In genomic region chr11:64489831-64490441, GRCh38 we compare ENCODE assay signal across 8 cellular contexts.
DNase-seq lines count a peak whose midpoint lies in the region; ATAC-seq and TF ChIP-seq lines count a peak whose summit lies in the region.

No MANE protein-coding gene starts in this region.

- H3K27me3 Mint-ChIP-seq in natural killer cell (ENCODE audit: low read depth in 2 of 2): peaks cover 21 to 49% of the 10 kb centered on the region in 2 donors

- H3K27ac Mint-ChIP-seq in natural killer cell: peak overlapping the region in 1 of 2 donors; percentile 54

- no peaks in the 10 kb centered on the region for H3K9me3 Mint-ChIP-seq in natural killer cell

- WGBS in thyroid gland, 2 donors: 23 to 34% methylated on average over 16 to 18 of the region's 26 CpGs

- TF ChIP-seq POLR2A in thyroid gland (IDR thresholded peaks at IDR 0.05): no peak

- H3K27ac ChIP-seq in 22Rv1 (no peak overlapping the region), thyroid gland (no peak overlapping the region)

- no peak overlapping the region for H3K4me3 Mint-ChIP-seq in natural killer cell

- peak; percentile 67 for TF ChIP-seq CTCF in 22Rv1 (IDR thresholded peaks at IDR 0.05)
- TF ChIP-seq CTCF in GM12874 (IDR thresholded peaks at IDR 0.05; ENCODE audit: insufficient read depth, low read depth, low read length): peak; percentile 86
- TF ChIP-seq CTCF in natural killer cell (IDR thresholded peaks at IDR 0.05): peak; percentile 50
- peak in 2 of 6 experiments; percentile 24 to 44 for TF ChIP-seq CTCF in thyroid gland (IDR thresholded peaks at IDR 0.05)

- H3K36me3 Mint-ChIP-seq in natural killer cell: no peaks in the 10 kb centered on the region

- H3K36me3 ChIP-seq in thyroid gland: no peaks in the 10 kb centered on the region

- H3K4me1 Mint-ChIP-seq in natural killer cell: peaks cover 9 to 18% of the 10 kb centered on the region in 2 donors

- intact Hi-C loops in natural killer cell (cut with micrococcal nuclease) (loop anchor here (1.0 to 5.0 kb wide), 2 partner anchors 163 to 232 kb away; partner anchors contain the start of gene NRXN2), thyroid gland (cut with DNase I) (no loop called here)

- ATAC-seq in esophagus mucosa (peak; percentile 84), natural killer cell (peak; percentile 49 to 74 (median 68)), GM21529 (IDR thresholded peaks at IDR 0.05; ENCODE audit: unreplicated experiment) (no peak)

- H3K4me1 ChIP-seq in thyroid gland: no peaks in the 10 kb centered on the region

- H3K9me3 ChIP-seq in thyroid gland: no peaks in the 10 kb centered on the region

- H3K4me3 ChIP-seq in thyroid gland (replicated peaks in 1 of 3): no peak overlapping the region

- DNase-seq in NCI-H524 (lab: John Stamatoyannopoulos, UW): peak; percentile 44 to 67
- DNase-seq in activated CD8-positive, alpha-beta memory T cell treated with anti-CD3 and anti-CD28 coated beads for 24 hours: peak; percentile 70
- peak; percentile 37 for DNase-seq in natural killer cell
- peak; percentile 26 to 32 for DNase-seq in thyroid gland

- peaks cover 3% of the 10 kb centered on the region for H3K27me3 ChIP-seq in thyroid gland
